1 cellular context compared by ENCODE assay signal in genomic region chr4:53908661-53909078, GRCh38.
A peak's percentile ranks its signal among the peaks of the same experiment; 100 is the strongest.
TF ChIP-seq lines count a peak whose summit lies in the region.

No MANE protein-coding gene starts in this region.

TF ChIP-seq in HepG2, 621 proteins besides CTCF, POLR2A, EP300 and RAD21 (continued from another document and continues in another):
- TF ChIP-seq HMGXB3 (CRISPR knock-in tag; IDR thresholded peaks at IDR 0.05; ENCODE audit: borderline replicate concordance): 0 out of 2 replicates have a peak, but pooled peaks have one; percentile 39
- peak; percentile 53; the same call in 1 of the 2 replicates for TF ChIP-seq MED1 (CRISPR knock-in tag; IDR thresholded peaks at IDR 0.05)
- peak; percentile 70 for TF ChIP-seq CEBPG (CRISPR knock-in tag; IDR thresholded peaks at IDR 0.05)
- peak; percentile 23; the same call in 1 of the 2 replicates for TF ChIP-seq AHDC1 (CRISPR knock-in tag; IDR thresholded peaks at IDR 0.05; ENCODE audit: borderline replicate concordance)
- 0 out of 2 replicates have a peak, but pooled peaks have one; percentile 27 for TF ChIP-seq PHF8 (CRISPR knock-in tag; IDR thresholded peaks at IDR 0.05)
- TF ChIP-seq ZGPAT (CRISPR knock-in tag; IDR thresholded peaks at IDR 0.05): peak; percentile 80
- TF ChIP-seq JARID2 (CRISPR knock-in tag; IDR thresholded peaks at IDR 0.05; ENCODE audit: insufficient replicate concordance): no peak
- TF ChIP-seq ZNF331 (CRISPR knock-in tag; IDR thresholded peaks at IDR 0.05): peak; percentile 76; the same call in 1 of the 2 replicates
- TF ChIP-seq DNMT3B (CRISPR knock-in tag; conservative IDR thresholded peaks at IDR 0.05): no peak
- peak; percentile 46; the same call in 1 of the 2 replicates for TF ChIP-seq MIER3 (CRISPR knock-in tag; IDR thresholded peaks at IDR 0.05; ENCODE audit: borderline replicate concordance)
- TF ChIP-seq RXRB (CRISPR knock-in tag; IDR thresholded peaks at IDR 0.05; ENCODE audit: borderline replicate concordance): peak; percentile 34; the same call in 1 of the 2 replicates
- TF ChIP-seq ZNF232 (CRISPR knock-in tag; IDR thresholded peaks at IDR 0.05; ENCODE audit: borderline replicate concordance): no peak
- TF ChIP-seq FOSL2 (CRISPR knock-in tag; IDR thresholded peaks at IDR 0.05): peak; percentile 71
- no peak for TF ChIP-seq ZNF484 (CRISPR knock-in tag; IDR thresholded peaks at IDR 0.05; ENCODE audit: borderline replicate concordance, low read depth)
- TF ChIP-seq MIER2 (CRISPR knock-in tag; IDR thresholded peaks at IDR 0.05): 0 out of 2 replicates have a peak, but pooled peaks have one; percentile 45
- TF ChIP-seq PBX2 (CRISPR knock-in tag; IDR thresholded peaks at IDR 0.05): no peak
- TF ChIP-seq ZNF318 (CRISPR knock-in tag; IDR thresholded peaks at IDR 0.05): no peak
- TF ChIP-seq KLF6 (CRISPR knock-in tag; IDR thresholded peaks at IDR 0.05): no peak
- TF ChIP-seq NFE2L2 (IDR thresholded peaks at IDR 0.05; ENCODE audit: low read length): no peak
- no peak for TF ChIP-seq ZNF703 (CRISPR knock-in tag; IDR thresholded peaks at IDR 0.05; ENCODE audit: borderline replicate concordance)
- TF ChIP-seq ZNF614 (CRISPR knock-in tag; IDR thresholded peaks at IDR 0.05; ENCODE audit: borderline replicate concordance): 0 out of 2 replicates have a peak, but pooled peaks have one; percentile 28
- TF ChIP-seq STAG1 (CRISPR knock-in tag; IDR thresholded peaks at IDR 0.05): peak; percentile 90
- 0 out of 2 replicates have a peak, but pooled peaks have one; percentile 28 for TF ChIP-seq HOMEZ (CRISPR knock-in tag; IDR thresholded peaks at IDR 0.05; ENCODE audit: low read depth)
- TF ChIP-seq ISL2 (CRISPR knock-in tag; IDR thresholded peaks at IDR 0.05): peak; percentile 26; the same call in 1 of the 2 replicates
- no peak for TF ChIP-seq FOXA1 (IDR thresholded peaks at IDR 0.05)
- 0 out of 2 replicates have a peak, but pooled peaks have one; percentile 18 for TF ChIP-seq FOXA1 (CRISPR knock-in tag; IDR thresholded peaks at IDR 0.05)
- TF ChIP-seq ZNF441 (CRISPR knock-in tag; IDR thresholded peaks at IDR 0.05; ENCODE audit: borderline replicate concordance): peak; percentile 39; the same call in 1 of the 2 replicates
- TF ChIP-seq SAP130 (CRISPR knock-in tag; IDR thresholded peaks at IDR 0.05; ENCODE audit: low read depth): peak; percentile 46; the same call in 1 of the 2 replicates
- TF ChIP-seq POGZ (CRISPR knock-in tag; IDR thresholded peaks at IDR 0.05): peak; percentile 58; the same call in 1 of the 2 replicates
